Comparison of ENCODE assay signal across 8 cellular contexts in genomic region chr11:61814958-61815789, GRCh38. TPM values are rescaled to one million over a fixed set of nuclear protein-coding genes. Genes with fewer than 3 reads are reported as not detected.
DNase-seq lines count a peak whose midpoint lies in the region; ATAC-seq and TF ChIP-seq lines count a peak whose summit lies in the region.

No MANE protein-coding gene starts in this region.

- peak overlapping the region; percentile 97 to 99 (median 98) for H3K27ac ChIP-seq in upper lobe of left lung

- ATAC-seq in GM21381 (IDR thresholded peaks at IDR 0.05; ENCODE audit: unreplicated experiment) (peak; percentile 61), upper lobe of left lung (ENCODE audit: low FRiP score in 2 of 2) (peak; percentile 97)
- peak; percentile 74 to 84 for ATAC-seq in natural killer cell treated with Interleukin-12 subunit alpha and Interleukin-12 subunit beta and Interleukin-15 and Interleukin-18, amount 100 ng/mL, for 72 hours

- WGBS in upper lobe of left lung, 2 donors: 1 to 2% methylated on average over 8 to 38 of the region's 66 CpGs

- H3K9me3 Mint-ChIP-seq in activated naive CD4-positive, alpha-beta T cell treated with anti-CD3 and anti-CD28 coated beads, Interleukin-2, amount 10 ng/mL, durations not matched to agents 7 days and 5 days: peaks cover 1% of the 10 kb centered on the region
- H3K9me3 Mint-ChIP-seq in natural killer cell treated with Interleukin-12 subunit alpha and Interleukin-12 subunit beta and Interleukin-15 and Interleukin-18, amount 100 ng/mL, for 72 hours: no peaks in the 10 kb centered on the region

- H3K4me1 Mint-ChIP-seq in activated naive CD4-positive, alpha-beta T cell treated with anti-CD3 and anti-CD28 coated beads, Interleukin-2, amount 10 ng/mL, durations not matched to agents 7 days and 5 days: peaks cover 21% of the 10 kb centered on the region
- peaks cover 13 to 21% of the 10 kb centered on the region in 2 donors for H3K4me1 Mint-ChIP-seq in natural killer cell treated with Interleukin-12 subunit alpha and Interleukin-12 subunit beta and Interleukin-15 and Interleukin-18, amount 100 ng/mL, for 72 hours (ENCODE audit: low read depth in 2 of 2)

- H3K27me3 Mint-ChIP-seq in activated naive CD4-positive, alpha-beta T cell treated with anti-CD3 and anti-CD28 coated beads, Interleukin-2, amount 10 ng/mL, durations not matched to agents 7 days and 5 days: peaks cover 48% of the 10 kb centered on the region
- H3K27me3 Mint-ChIP-seq in natural killer cell treated with Interleukin-12 subunit alpha and Interleukin-12 subunit beta and Interleukin-15 and Interleukin-18, amount 100 ng/mL, for 72 hours: no peaks in the 10 kb centered on the region

- DNase-seq in DMS114 treated with DMSO at 0.1 percent for 48 hours (lab: John Stamatoyannopoulos, UW; ENCODE audit: unreplicated experiment): peak; percentile 90
- peak in 71 of 76 experiments; percentile 27 to 83 (median 62) for DNase-seq in HUDEP-2 (lab: John Stamatoyannopoulos, UW; ENCODE audit: unreplicated experiment in 76 of 76)
- peak; percentile 92 for DNase-seq in NT2/D1 (ENCODE audit: low read depth, low spot score)
- peak; percentile 74 for DNase-seq in activated naive CD4-positive, alpha-beta T cell treated with anti-CD3 and anti-CD28 coated beads, Interleukin-2, amount 10 ng/mL, durations not matched to agents 7 days and 5 days
- DNase-seq in foreskin fibroblast: peak; percentile 96 to 99
- peak; percentile 92 for DNase-seq in natural killer cell treated with Interleukin-12 subunit alpha and Interleukin-12 subunit beta and Interleukin-15 and Interleukin-18, amount 100 ng/mL, for 72 hours (ENCODE audit: low spot score)
- peak; percentile 98 for DNase-seq in upper lobe of left lung

- H3K9ac ChIP-seq in NT2/D1 (ENCODE audit: insufficient read length, low read depth): peak overlapping the region; percentile 100

- H3K27me3 ChIP-seq in NT2/D1 (ENCODE audit: insufficient read depth, insufficient read length): no peaks in the 10 kb centered on the region
- no peaks in the 10 kb centered on the region for H3K27me3 ChIP-seq in upper lobe of left lung

- TF ChIP-seq CTCF in foreskin fibroblast (IDR thresholded peaks at IDR 0.05; ENCODE audit: low read depth, low read length): no peak
- TF ChIP-seq CTCF in upper lobe of left lung (IDR thresholded peaks at IDR 0.05): peak in 1 of 6 experiments; percentile 35

- peaks cover 44% of the 10 kb centered on the region for H3K36me3 ChIP-seq in NT2/D1 (ENCODE audit: insufficient read depth, insufficient read length, low read length)
- H3K36me3 ChIP-seq in upper lobe of left lung: peaks cover 3 to 28% (median 22%) of the 10 kb centered on the region in 4 donors

- peak overlapping the region; percentile 95 for H3K4me3 Mint-ChIP-seq in activated naive CD4-positive, alpha-beta T cell treated with anti-CD3 and anti-CD28 coated beads, Interleukin-2, amount 10 ng/mL, durations not matched to agents 7 days and 5 days
- peak overlapping the region; percentile 95 for H3K4me3 Mint-ChIP-seq in natural killer cell treated with Interleukin-12 subunit alpha and Interleukin-12 subunit beta and Interleukin-15 and Interleukin-18, amount 100 ng/mL, for 72 hours

- peaks cover 7% of the 10 kb centered on the region; the same call in 1 of the 2 replicates for H3K9me3 ChIP-seq in NT2/D1 (ENCODE audit: insufficient read depth, low read length)
- H3K9me3 ChIP-seq in upper lobe of left lung: no peaks in the 10 kb centered on the region

- TF ChIP-seq EP300 in upper lobe of left lung (IDR thresholded peaks at IDR 0.05): peak in 1 of 4 donors; percentile 47

- peak overlapping the region; percentile 96 for H3K4me3 ChIP-seq in NT2/D1 (ENCODE audit: insufficient read length, low read depth)
- H3K4me3 ChIP-seq in foreskin fibroblast (ENCODE audit: low read depth in 1 of 2, low read length in 2 of 2): peak overlapping the region; percentile 68 to 93
- peak overlapping the region; percentile 53 to 84 (median 72) for H3K4me3 ChIP-seq in upper lobe of left lung

- peak in 3 of 4 donors; percentile 91 to 99 (median 93) for TF ChIP-seq POLR2A in upper lobe of left lung (IDR thresholded peaks at IDR 0.05)

- H3K27ac Mint-ChIP-seq in activated naive CD4-positive, alpha-beta T cell treated with anti-CD3 and anti-CD28 coated beads, Interleukin-2, amount 10 ng/mL, durations not matched to agents 7 days and 5 days: peak overlapping the region; percentile 93
- H3K27ac Mint-ChIP-seq in natural killer cell treated with Interleukin-12 subunit alpha and Interleukin-12 subunit beta and Interleukin-15 and Interleukin-18, amount 100 ng/mL, for 72 hours: peak overlapping the region; percentile 83 to 87

- H3K4me1 ChIP-seq in NT2/D1 (ENCODE audit: insufficient read depth, insufficient read length) (peaks cover 7% of the 10 kb centered on the region), upper lobe of left lung (peaks cover 5 to 27% (median 10%) of the 10 kb centered on the region in 4 donors)

- CTCF ChIA-PET in activated naive CD4-positive, alpha-beta T cell treated with anti-CD3 and anti-CD28 coated beads, Interleukin-2, amount 10 ng/mL, durations not matched to agents 7 days and 5 days (lab: Charles Lee): interaction anchor here (0.8 to 9.0 kb wide), 10 partner anchors 8 to 267 kb away, joined by 3 to 72 read pairs (median 4); partner anchors contain the start of genes FADS2 and FEN1

- peaks cover 48% of the 10 kb centered on the region for H3K36me3 Mint-ChIP-seq in activated naive CD4-positive, alpha-beta T cell treated with anti-CD3 and anti-CD28 coated beads, Interleukin-2, amount 10 ng/mL, durations not matched to agents 7 days and 5 days
- no peaks in the 10 kb centered on the region for H3K36me3 Mint-ChIP-seq in natural killer cell treated with Interleukin-12 subunit alpha and Interleukin-12 subunit beta and Interleukin-15 and Interleukin-18, amount 100 ng/mL, for 72 hours

RNA-seq across cellular contexts. Expression of gene FADS1, which starts 1.6 kb away (rescaled TPM):
- 10 to 100 TPM; 50.4 to 56.5 TPM for total RNA-seq in natural killer cell treated with Interleukin-12 subunit alpha and Interleukin-12 subunit beta and Interleukin-15 and Interleukin-18, amount 100 ng/mL, for 72 hours
- total RNA-seq in upper lobe of left lung: 10 to 100 TPM; 38.8 to 63.7 (median 53.2) TPM

RNA-seq across cellular contexts. Expression of gene FADS2, which starts 12.9 kb away (rescaled TPM):
- total RNA-seq in natural killer cell treated with Interleukin-12 subunit alpha and Interleukin-12 subunit beta and Interleukin-15 and Interleukin-18, amount 100 ng/mL, for 72 hours: 10 to 100 TPM; 69.1 to 90.1 TPM
- 10 to 100 TPM; 13.5 to 92.5 (median 50.7) TPM for total RNA-seq in upper lobe of left lung

RNA-seq across cellular contexts. Expression of gene FEN1, which starts 22.5 kb away (rescaled TPM):
- 100 to 1,000 TPM in 1 of 2 donors, 10 to 100 TPM in 1; 75.8 to 155 TPM for total RNA-seq in natural killer cell treated with Interleukin-12 subunit alpha and Interleukin-12 subunit beta and Interleukin-15 and Interleukin-18, amount 100 ng/mL, for 72 hours
- 1 to 10 TPM; 6.0 to 9.1 (median 7.0) TPM for total RNA-seq in upper lobe of left lung

RNA-seq across cellular contexts. Expression of gene TMEM258, which starts 22.8 kb away (rescaled TPM):
- 100 to 1,000 TPM; 119 to 133 TPM for total RNA-seq in natural killer cell treated with Interleukin-12 subunit alpha and Interleukin-12 subunit beta and Interleukin-15 and Interleukin-18, amount 100 ng/mL, for 72 hours
- 100 to 1,000 TPM in 1 of 6 donors, 10 to 100 TPM in 4, 1 to 10 TPM in 1; 8.4 to 106 (median 34.9) TPM for total RNA-seq in upper lobe of left lung

Comparison
In these comparisons a context has a peak if more than half of its experiments do, and no peak if none do; other contexts are left out.
1. Peak in every context shown above with its lines: DNase-seq, ATAC-seq, H3K4me3 ChIP-seq and H3K27ac ChIP-seq.
2. RNA of gene FEN1, which starts 22.5 kb away (total RNA-seq): 75.8 to 155 TPM in natural killer cell treated with Interleukin-12 subunit alpha and Interleukin-12 subunit beta and Interleukin-15 and Interleukin-18, amount 100 ng/mL, for 72 hours; 6.0 to 9.1 TPM in upper lobe of left lung; every median in the first group is over 4 times any median in the second.